Comparison of ENCODE assay signal across 18 cellular contexts in genomic region chr7:112503361-112504023, GRCh38.
"Had no signal": no experiment of that assay in that cellular context is flagged by ENCODE, and none has a peak within 500 bp of the region (broad histone marks: within the 10 kb centered on the region; RNA-seq: fewer than 3 reads in every experiment).

No MANE protein-coding gene starts in this region.

- FAIRE-seq: colon, kidney had no signal

- H3K27ac ChIP-seq: esophagus muscularis mucosa, left lung, transverse colon, vagina had no signal

- H3K27me3 ChIP-seq: esophagus muscularis mucosa, left lung, transverse colon, vagina had no signal

- H3K36me3 ChIP-seq: esophagus muscularis mucosa, left lung, transverse colon, vagina had no signal

- H3K9me3 ChIP-seq: esophagus muscularis mucosa, left lung, transverse colon, vagina had no signal

- DNase-seq: activated CD4-positive, alpha-beta T cell treated with anti-CD3 and anti-CD28 coated beads for 4 hours; activated CD8-positive, alpha-beta T cell treated with anti-CD3 and anti-CD28 coated beads for 36 hours; activated effector memory CD4-positive, alpha-beta T cell treated with anti-CD3 and anti-CD28 coated beads, Interleukin-2, amount 50 U/mL, for 16 hours; activated T-cell treated with anti-CD3 and anti-CD28 coated beads, Interleukin-2, amount 50 U/mL, for 48 hours; caudate nucleus; hypothalamus; kidney; left lung; posterior cingulate gyrus; retina; stimulated activated CD4-positive, alpha-beta T cell treated with anti-CD3 and anti-CD28 coated beads, Interleukin-2, amount 100 ng/mL, for 48 hours; stimulated activated naive CD4-positive, alpha-beta T cell; T1000; transverse colon had no signal

- H3K4me3 ChIP-seq: esophagus muscularis mucosa, left lung, transverse colon, vagina had no signal

- ATAC-seq: activated CD8-positive, alpha-beta T cell treated with anti-CD3 and anti-CD28 coated beads for 36 hours; left lung; natural killer cell treated with Interleukin-12 subunit alpha and Interleukin-12 subunit beta and Interleukin-15 and Interleukin-18, amount 100 ng/mL, for 72 hours had no signal

- H3K4me1 ChIP-seq: left lung, vagina had no signal
